In genomic region chr4:705278-706082, GRCh38 we compare ENCODE assay signal across 8 cellular contexts. TPM values are rescaled to one million over a fixed set of nuclear protein-coding genes. Genes with fewer than 3 reads are reported as not detected.
DNase-seq lines count a peak whose midpoint lies in the region; ATAC-seq lines count a peak whose summit lies in the region.

Gene PCGF3, plus strand, starts transcription at chr4:705832. Its CDS starts 27,849 bp downstream, at chr4:733681.

- POLR2A ChIA-PET in activated CD8-positive, alpha-beta memory T cell treated with anti-CD3 and anti-CD28 coated beads for 36 hours (lab: Charles Lee) = no interaction called here

- peak; percentile 97 for DNase-seq in COLO668 (lab: John Stamatoyannopoulos, UW; ENCODE audit: unreplicated experiment)
- DNase-seq in HT1080 (ENCODE audit: low read depth) = peak; percentile 81
- DNase-seq in NOMO-1 (lab: John Stamatoyannopoulos, UW; ENCODE audit: unreplicated experiment in 2 of 2) = peak; percentile 87 to 88
- DNase-seq in effector CD8-positive, alpha-beta T cell (lab: John Stamatoyannopoulos, UW) = peak; percentile 96
- peak; percentile 90 to 93 for DNase-seq in memory B cell (ENCODE audit: low spot score in 2 of 2)
- peak; percentile 94 for DNase-seq in stimulated activated CD8-positive, alpha-beta memory T cell treated with anti-CD3 and anti-CD28 coated beads, Interleukin-12 subunit alpha, Interleukin-12 subunit beta, amount 100 ng/mL, for 1 hour (ENCODE audit: low read depth)

- no peaks in the 10 kb centered on the region for H3K9me3 Mint-ChIP-seq in memory B cell

- H3K27me3 Mint-ChIP-seq in memory B cell = no peaks in the 10 kb centered on the region

- peak within 1 kb of the TSS; percentile 90 for H3K4me3 Mint-ChIP-seq in memory B cell

- peaks cover 34% of the 10 kb centered on the region for H3K4me1 Mint-ChIP-seq in memory B cell

- peak within 1 kb of the TSS; percentile 75 for H3K27ac Mint-ChIP-seq in memory B cell

- ATAC-seq in GM21367 (IDR thresholded peaks at IDR 0.05; ENCODE audit: unreplicated experiment) (peak; percentile 82), memory B cell (ENCODE audit: low read depth) (peak; percentile 96)

- H3K36me3 Mint-ChIP-seq in memory B cell = peaks cover 6% of the 10 kb centered on the region

- CTCF ChIA-PET in activated CD8-positive, alpha-beta memory T cell treated with anti-CD3 and anti-CD28 coated beads for 36 hours (lab: Charles Lee) = interaction anchor here (0.6 kb wide), 1 partner anchor 496 kb away, joined by 3 read pairs; no protein-coding TSS in a partner anchor

RNA-seq across cellular contexts. Expression of gene PCGF3, which starts in this region (rescaled TPM):
- total RNA-seq in HT1080 (2014; rRNA removed; shearing (Covaris generic)) = 30.9 and 34.9 TPM in 2 replicates
- polyA plus RNA-seq in HT1080 (2015; cell fraction: cytosol; rRNA removed) = 28.0 and 31.1 TPM in 2 replicates
- polyA plus RNA-seq in HT1080 (2015; cell fraction: nucleus; rRNA removed) = 56.1 and 63.5 TPM in 2 replicates
- total RNA-seq in activated CD8-positive, alpha-beta memory T cell treated with anti-CD3 and anti-CD28 coated beads for 36 hours = 10 to 100 TPM; 25.8 to 26.1 TPM

Comparison
In these comparisons a context has a peak if more than half of its experiments do, and no peak if none do; other contexts are left out.
1. Peak in every context shown above with its lines: DNase-seq and ATAC-seq.